6 cellular contexts compared by ENCODE assay signal in genomic region chr1:35585805-35586204, GRCh38. TPM values are rescaled to one million over a fixed set of nuclear protein-coding genes. Genes with fewer than 3 reads are reported as not detected.
DNase-seq lines count a peak whose midpoint lies in the region; ATAC-seq and TF ChIP-seq lines count a peak whose summit lies in the region.
"Not testable (repeated sequence)": the region's sequence is repeated elsewhere in the genome, so short reads cannot be mapped to it uniquely, and the experiment has no call there.

No MANE protein-coding gene starts in this region.

- not testable (repeated sequence) for ATAC-seq in WTC11; activated naive CD8-positive, alpha-beta T cell treated with anti-CD3 and anti-CD28 coated beads, Interleukin-2, amount 10 ng/mL, durations not matched to agents 7 days and 5 days (ENCODE audit: low read depth); upper lobe of right lung

- not testable (repeated sequence) for H3K27me3 ChIP-seq in spleen (replicated peaks in 1 of 7); upper lobe of right lung

- not testable (repeated sequence) for TF ChIP-seq POLR2A in spleen (IDR thresholded peaks at IDR 0.05)

- not testable (repeated sequence) for H3K36me3 Mint-ChIP-seq in WTC11; activated naive CD8-positive, alpha-beta T cell treated with anti-CD3 and anti-CD28 coated beads, Interleukin-2, amount 10 ng/mL, durations not matched to agents 7 days and 5 days

- 85 to 100% (median 98%) methylated on average over 1 of the region's 1 CpG for WGBS in spleen, 5 donors

- H3K27ac Mint-ChIP-seq in WTC11; activated naive CD8-positive, alpha-beta T cell treated with anti-CD3 and anti-CD28 coated beads, Interleukin-2, amount 10 ng/mL, durations not matched to agents 7 days and 5 days: not testable (repeated sequence)

- CTCF ChIA-PET in HEK293 (lab: Yijun Ruan, JAX) (interaction anchor here (0.8 to 2.9 kb wide), 4 partner anchors 15 to 129 kb away, joined by 5 to 16 read pairs (median 10); no protein-coding TSS in a partner anchor), WTC11 (lab: Charles Lee) (interaction anchor here (1.2 to 4.4 kb wide), 3 partner anchors 21 to 141 kb away, joined by 4 to 19 read pairs (median 4); no protein-coding TSS in a partner anchor)

- not testable (repeated sequence) for TF ChIP-seq CTCF in HEK293 (tag by site-specific recombination; IDR thresholded peaks at IDR 0.05); WTC11 (IDR thresholded peaks at IDR 0.05); spleen (IDR thresholded peaks at IDR 0.05 in 8 of 11, conservative IDR thresholded peaks at IDR 0.05 in 3 of 11); upper lobe of right lung (IDR thresholded peaks at IDR 0.05)

- H3K27ac ChIP-seq in HEK293 (ENCODE audit: extremely low read depth, low read depth, low read length); spleen; upper lobe of right lung: not testable (repeated sequence)

- not testable (repeated sequence) for H3K9me3 ChIP-seq in HEK293 (ENCODE audit: control insufficient read depth, insufficient read depth, low read depth, low read length); spleen; upper lobe of right lung

- POLR2A ChIA-PET in HEK293 (lab: Yijun Ruan, JAX) = interaction anchor here (0.9 kb wide), 1 partner anchor 184 kb away, joined by 3 read pairs; no protein-coding TSS in a partner anchor
- POLR2A ChIA-PET in WTC11 (lab: Charles Lee) = interaction anchor here (0.5 kb wide), 1 partner anchor 47 kb away, joined by 3 read pairs; no protein-coding TSS in a partner anchor
- POLR2A ChIA-PET in activated naive CD8-positive, alpha-beta T cell treated with anti-CD3 and anti-CD28 coated beads, Interleukin-2, amount 10 ng/mL, durations not matched to agents 7 days and 5 days (lab: Charles Lee) = not testable (repeated sequence)

- H3K27me3 Mint-ChIP-seq in WTC11 (ENCODE audit: low read depth); activated naive CD8-positive, alpha-beta T cell treated with anti-CD3 and anti-CD28 coated beads, Interleukin-2, amount 10 ng/mL, durations not matched to agents 7 days and 5 days: not testable (repeated sequence)

- H3K4me1 Mint-ChIP-seq in WTC11 = peaks cover 10% of the 10 kb centered on the region; the same call in 1 of the 2 replicates
- not testable (repeated sequence) for H3K4me1 Mint-ChIP-seq in activated naive CD8-positive, alpha-beta T cell treated with anti-CD3 and anti-CD28 coated beads, Interleukin-2, amount 10 ng/mL, durations not matched to agents 7 days and 5 days

- intact Hi-C loops in cardiac septum (cut with DNase I); spleen (cut with DNase I; ENCODE audit: low total_unique reads); upper lobe of right lung (cut with DNase I): not testable (repeated sequence)

- H3K4me3 Mint-ChIP-seq in WTC11; activated naive CD8-positive, alpha-beta T cell treated with anti-CD3 and anti-CD28 coated beads, Interleukin-2, amount 10 ng/mL, durations not matched to agents 7 days and 5 days: not testable (repeated sequence)

- H3K9me3 Mint-ChIP-seq in WTC11; activated naive CD8-positive, alpha-beta T cell treated with anti-CD3 and anti-CD28 coated beads, Interleukin-2, amount 10 ng/mL, durations not matched to agents 7 days and 5 days: not testable (repeated sequence)

- not testable (repeated sequence) for DNase-seq in WTC11 (ENCODE audit: low spot score)
- peak; percentile 3 for DNase-seq in activated naive CD8-positive, alpha-beta T cell treated with anti-CD3 and anti-CD28 coated beads, Interleukin-2, amount 10 ng/mL, durations not matched to agents 7 days and 5 days
- DNase-seq in cardiac septum (ENCODE audit: low spot score) (peak; percentile 5), spleen (peak; percentile 14), upper lobe of right lung (peak; percentile 5)

- not testable (repeated sequence) for H3K36me3 ChIP-seq in HEK293 (ENCODE audit: control insufficient read depth in 2 of 2, insufficient read depth in 1 of 2, low read length in 2 of 2); upper lobe of right lung
- H3K36me3 ChIP-seq in spleen = peaks cover 0 to 19% (median 2%) of the 10 kb centered on the region in 6 donors

- H3K4me3 ChIP-seq in HEK293 (ENCODE audit: low read depth, low read length); spleen; upper lobe of right lung: not testable (repeated sequence)

- not testable (repeated sequence) for H3K4me1 ChIP-seq in HEK293 (ENCODE audit: control insufficient read depth, insufficient read depth, low read length); spleen; upper lobe of right lung

TF ChIP-seq in HEK293, 187 proteins besides CTCF, POLR2A, EP300 and RAD21:
- peak; percentile 74 for TF ChIP-seq ZNF121 (tag by site-specific recombination; IDR thresholded peaks at IDR 0.05)

TF ChIP-seq in WTC11, 78 proteins besides CTCF, POLR2A, EP300 and RAD21:
- 0 out of 2 replicates have a peak, but pooled peaks have one; percentile 39 for TF ChIP-seq ZNF121 (CRISPR knock-in tag; IDR thresholded peaks at IDR 0.05)

RNA-seq across cellular contexts. Expression of gene TFAP2E, which starts 12.7 kb away (rescaled TPM):
- 1.5 to 1.7 TPM (median 1.5 TPM) in 3 replicates for total RNA-seq in WTC11 (2021)
- 1 to 10 TPM; 1.2 to 1.8 TPM for total RNA-seq in activated naive CD8-positive, alpha-beta T cell treated with anti-CD3 and anti-CD28 coated beads, Interleukin-2, amount 10 ng/mL, durations not matched to agents 7 days and 5 days
- 0.48 TPM for total RNA-seq in cardiac septum
- total RNA-seq in spleen = 1 to 10 TPM in 4 of 7 donors, under 1 TPM in 1, not detected in 2; 0.60 to 2.9 (median 1.7) TPM
- polyA plus RNA-seq in spleen = 1 to 10 TPM; 1.6 to 4.4 (median 3.4) TPM
- total RNA-seq in upper lobe of right lung = 1.9 TPM

RNA-seq across cellular contexts. Expression of gene NCDN, which starts 28.2 kb away (rescaled TPM):
- total RNA-seq in WTC11 (2021) (35.6 to 39.2 TPM (median 38.2 TPM) in 3 replicates), cardiac septum (56.0 TPM), spleen (10 to 100 TPM; 13.5 to 19.1 (median 17.4) TPM), upper lobe of right lung (24.8 TPM)
- 10 to 100 TPM; 21.5 to 23.2 TPM for total RNA-seq in activated naive CD8-positive, alpha-beta T cell treated with anti-CD3 and anti-CD28 coated beads, Interleukin-2, amount 10 ng/mL, durations not matched to agents 7 days and 5 days
- 1 to 10 TPM; 4.2 to 9.3 (median 5.0) TPM for polyA plus RNA-seq in spleen

RNA-seq across cellular contexts. Expression of gene KIAA0319L, which starts 28.6 kb away (rescaled TPM):
- 66.3 to 71.7 TPM (median 70.0 TPM) in 3 replicates for total RNA-seq in WTC11 (2021)
- 10 to 100 TPM; 49.8 to 51.8 TPM for total RNA-seq in activated naive CD8-positive, alpha-beta T cell treated with anti-CD3 and anti-CD28 coated beads, Interleukin-2, amount 10 ng/mL, durations not matched to agents 7 days and 5 days
- total RNA-seq in cardiac septum = 84.0 TPM
- 100 to 1,000 TPM in 1 of 7 donors, 10 to 100 TPM in 6; 52.2 to 103 (median 68.9) TPM for total RNA-seq in spleen
- 10 to 100 TPM; 10.5 to 18.5 (median 14.9) TPM for polyA plus RNA-seq in spleen
- 87.7 TPM for total RNA-seq in upper lobe of right lung

RNA-seq across cellular contexts. Expression of gene PSMB2, which starts 55.5 kb away (rescaled TPM):
- total RNA-seq in WTC11 (2021) (76.7 to 81.7 TPM (median 80.6 TPM) in 3 replicates), cardiac septum (35.6 TPM), spleen (10 to 100 TPM; 32.1 to 49.2 (median 45.5) TPM), upper lobe of right lung (44.1 TPM)
- total RNA-seq in activated naive CD8-positive, alpha-beta T cell treated with anti-CD3 and anti-CD28 coated beads, Interleukin-2, amount 10 ng/mL, durations not matched to agents 7 days and 5 days = 10 to 100 TPM; 55.1 to 58.0 TPM
- 10 to 100 TPM; 20.7 to 48.2 (median 37.4) TPM for polyA plus RNA-seq in spleen
